ENCODE assay signal across 24 cellular contexts in the genomic region with DNA sequence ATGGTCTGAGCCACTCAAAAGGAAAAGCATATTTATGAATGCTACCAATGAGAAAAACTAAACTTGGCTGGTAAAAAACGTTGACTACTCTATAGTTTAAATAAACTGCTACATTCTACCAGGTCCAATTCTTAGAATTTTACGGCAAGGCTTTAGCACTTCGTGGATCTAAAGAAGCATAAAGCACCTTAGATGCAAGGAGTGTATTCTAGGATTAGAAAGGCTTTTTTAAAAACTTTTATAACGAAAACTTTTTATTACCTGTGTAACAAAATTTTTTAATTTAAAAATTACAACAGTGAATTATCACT.
"Had no signal": no experiment of that assay in that cellular context is flagged by ENCODE, and none has a peak within 500 bp of the region (broad histone marks: within the 10 kb centered on the region; RNA-seq: fewer than 3 reads in every experiment).

No MANE protein-coding gene starts in this region.

- H3K27ac Mint-ChIP-seq: effector memory CD8-positive, alpha-beta T cell; stimulated activated naive CD8-positive, alpha-beta T cell treated with anti-CD3 and anti-CD28 coated beads, Interleukin-15, amount 100 ng/mL, for 72 hours had no signal

- DNase-seq: cortex of kidney; effector memory CD8-positive, alpha-beta T cell; esophagus squamous epithelium; foreskin melanocyte; mesenchymal stem cell; mucosa of descending colon; naive B cell; right lobe of liver; small intestine; stimulated activated CD4-positive, alpha-beta T cell treated with anti-CD3 and anti-CD28 coated beads, Interleukin-12 subunit alpha, Interleukin-12 subunit beta, amount 100 ng/mL, for 4 hours; stimulated activated CD4-positive, alpha-beta T cell treated with anti-CD3 and anti-CD28 coated beads, Interleukin-1b, Interleukin-23, amount 100 ng/mL, for 48 hours; stimulated activated CD4-positive, alpha-beta T cell treated with anti-CD3 and anti-CD28 coated beads, Interleukin-4, amount 100 ng/mL, for 1 hour; stimulated activated CD8-positive, alpha-beta memory T cell treated with anti-CD3 and anti-CD28 coated beads, Interleukin-4, amount 100 ng/mL, for 48 hours; stimulated activated naive CD4-positive, alpha-beta T cell; stimulated activated naive CD8-positive, alpha-beta T cell treated with anti-CD3 and anti-CD28 coated beads, Interleukin-15, amount 100 ng/mL, for 72 hours; transverse colon had no signal

- H3K36me3 ChIP-seq: esophagus squamous epithelium, neutrophil, right lobe of liver, suprapubic skin, transverse colon, vagina had no signal

- H3K9me3 ChIP-seq: esophagus squamous epithelium, mucosa of descending colon, neutrophil, right lobe of liver, suprapubic skin, transverse colon, vagina had no signal

- H3K27me3 Mint-ChIP-seq: effector memory CD8-positive, alpha-beta T cell; naive B cell; progenitor cell of endocrine pancreas; stimulated activated naive CD8-positive, alpha-beta T cell treated with anti-CD3 and anti-CD28 coated beads, Interleukin-15, amount 100 ng/mL, for 72 hours had no signal

- ATAC-seq: effector memory CD8-positive, alpha-beta T cell; left lobe of liver; mucosa of descending colon; stimulated activated naive CD8-positive, alpha-beta T cell treated with anti-CD3 and anti-CD28 coated beads, Interleukin-15, amount 100 ng/mL, for 72 hours had no signal

- H3K4me3 Mint-ChIP-seq: effector memory CD8-positive, alpha-beta T cell; mesothelial cell of epicardium; neural crest cell; stimulated activated naive CD8-positive, alpha-beta T cell treated with anti-CD3 and anti-CD28 coated beads, Interleukin-15, amount 100 ng/mL, for 72 hours had no signal

- H3K9me3 Mint-ChIP-seq: effector memory CD8-positive, alpha-beta T cell; mesothelial cell of epicardium; naive B cell; neural crest cell; stimulated activated naive CD8-positive, alpha-beta T cell treated with anti-CD3 and anti-CD28 coated beads, Interleukin-15, amount 100 ng/mL, for 72 hours had no signal

- H2AFZ ChIP-seq: parathyroid adenoma had no signal

- H3K36me3 Mint-ChIP-seq: mesothelial cell of epicardium, naive B cell had no signal

- H3K27me3 ChIP-seq: esophagus squamous epithelium, neutrophil, right lobe of liver, suprapubic skin, transverse colon, vagina had no signal

- H3K27ac ChIP-seq: esophagus squamous epithelium, right lobe of liver, suprapubic skin, transverse colon, vagina had no signal

- H3K4me3 ChIP-seq: esophagus squamous epithelium, mucosa of descending colon, right lobe of liver, suprapubic skin, transverse colon, vagina had no signal

- H3K9ac ChIP-seq: parathyroid adenoma had no signal
